12 cellular contexts compared by ENCODE assay signal in genomic region chr4:112282860-112283667, GRCh38. TPM values are rescaled to one million over a fixed set of nuclear protein-coding genes. Genes with fewer than 3 reads are reported as not detected.
A peak's percentile ranks its signal among the peaks of the same experiment; 100 is the strongest.
DNase-seq lines count a peak whose midpoint lies in the region; ATAC-seq, FAIRE-seq and TF ChIP-seq lines count a peak whose summit lies in the region.
"Had no signal": no experiment of that assay in that cellular context is flagged by ENCODE, and none has a peak within 500 bp of the region (broad histone marks: within the 10 kb centered on the region; RNA-seq: fewer than 3 reads in every experiment).

No MANE protein-coding gene starts in this region.

- H3K36me3 ChIP-seq in CD4-positive, alpha-beta memory T cell (ENCODE audit: insufficient read depth, low read length) = no peaks in the 10 kb centered on the region

- ATAC-seq in memory B cell (ENCODE audit: low read depth) (no peak), GM19328 (IDR thresholded peaks at IDR 0.05; ENCODE audit: unreplicated experiment) (no peak), GM18517 (IDR thresholded peaks at IDR 0.05; ENCODE audit: unreplicated experiment) (no peak)
- ATAC-seq: left colon had no signal

- peaks cover 53 to 96% (median 71%) of the 10 kb centered on the region in 4 donors for H3K4me1 Mint-ChIP-seq in CD4-positive, alpha-beta memory T cell
- peaks cover 57% of the 10 kb centered on the region for H3K4me1 Mint-ChIP-seq in activated T-helper 2 cell treated with anti-CD3 and anti-CD28 coated beads, Interferon-gamma antibody, Interleukin-2, Interleukin-4, amounts not matched to agents 10 μg/mL and 5 μg/mL and 100 μg/mL, durations not matched to agents 14 hours and 24 hours and 36 hours (ENCODE audit: low read depth)
- peaks cover 51% of the 10 kb centered on the region for H3K4me1 Mint-ChIP-seq in memory B cell

- H3K36me3 Mint-ChIP-seq in CD4-positive, alpha-beta memory T cell = peaks cover 13 to 36% of the 10 kb centered on the region in 2 donors
- peaks cover 26% of the 10 kb centered on the region for H3K36me3 Mint-ChIP-seq in activated T-helper 2 cell treated with anti-CD3 and anti-CD28 coated beads, Interferon-gamma antibody, Interleukin-2, Interleukin-4, amounts not matched to agents 10 μg/mL and 5 μg/mL and 100 μg/mL, durations not matched to agents 14 hours and 24 hours and 36 hours (ENCODE audit: low read depth)
- H3K36me3 Mint-ChIP-seq in memory B cell = peaks cover 13% of the 10 kb centered on the region

- POLR2A ChIA-PET in CD4-positive, alpha-beta memory T cell (lab: Charles Lee; ENCODE audit: partially characterized antibody) = interaction anchor here (0.9 to 6.1 kb wide), 4 partner anchors 8 to 50 kb away, joined by 3 to 125 read pairs (median 26); partner anchors contain the start of genes ALPK1 and AP1AR

- CTCF ChIA-PET in CD4-positive, alpha-beta memory T cell (lab: Charles Lee; ENCODE audit: partially characterized antibody) = interaction anchor here (0.8 to 4.9 kb wide), 5 partner anchors 16 to 68 kb away, joined by 3 to 20 read pairs (median 3); no protein-coding TSS in a partner anchor

- TF ChIP-seq CTCF in HFF-Myc (IDR thresholded peaks at IDR 0.05; ENCODE audit: low read depth, low read length, missing control alignments) = no peak

- H3K27ac Mint-ChIP-seq in CD4-positive, alpha-beta memory T cell = peak overlapping the region; percentile 23 to 99 (median 82)
- H3K27ac Mint-ChIP-seq in activated T-helper 2 cell treated with anti-CD3 and anti-CD28 coated beads, Interferon-gamma antibody, Interleukin-2, Interleukin-4, amounts not matched to agents 10 μg/mL and 5 μg/mL and 100 μg/mL, durations not matched to agents 14 hours and 24 hours and 36 hours = no peak overlapping the region
- H3K27ac Mint-ChIP-seq in memory B cell = peak overlapping the region; percentile 87

- intact Hi-C loops in CD4-positive, alpha-beta memory T cell (cut with micrococcal nuclease) = no loop called here
- intact Hi-C loops in activated T-helper 2 cell treated with anti-CD3 and anti-CD28 coated beads, Interferon-gamma antibody, Interleukin-2, Interleukin-4, amounts not matched to agents 10 μg/mL and 5 μg/mL and 100 μg/mL, durations not matched to agents 14 hours and 24 hours and 36 hours (cut with micrococcal nuclease) = no loop called here

- H3K4me3 ChIP-seq in CD4-positive, alpha-beta memory T cell (ENCODE audit: low read length in 2 of 2) = peak overlapping the region in 1 of 2 donors; percentile 8
- peak overlapping the region; percentile 65; the same call in 1 of the 2 replicates for H3K4me3 ChIP-seq in HFF-Myc (replicated peaks; ENCODE audit: low read depth, low read length)

- H3K4me3 Mint-ChIP-seq in CD4-positive, alpha-beta memory T cell = peak overlapping the region; percentile 60 to 96 (median 94)
- H3K4me3 Mint-ChIP-seq in activated T-helper 2 cell treated with anti-CD3 and anti-CD28 coated beads, Interferon-gamma antibody, Interleukin-2, Interleukin-4, amounts not matched to agents 10 μg/mL and 5 μg/mL and 100 μg/mL, durations not matched to agents 14 hours and 24 hours and 36 hours (ENCODE audit: low read depth) = peak overlapping the region; percentile 54
- peak overlapping the region; percentile 83 for H3K4me3 Mint-ChIP-seq in memory B cell
- H3K4me3 Mint-ChIP-seq: H9 had no signal

- H3K27me3 ChIP-seq in CD4-positive, alpha-beta memory T cell (ENCODE audit: insufficient read depth, low read length) = no peaks in the 10 kb centered on the region

- no peaks in the 10 kb centered on the region for H3K27me3 Mint-ChIP-seq in CD4-positive, alpha-beta memory T cell
- no peaks in the 10 kb centered on the region for H3K27me3 Mint-ChIP-seq in activated T-helper 2 cell treated with anti-CD3 and anti-CD28 coated beads, Interferon-gamma antibody, Interleukin-2, Interleukin-4, amounts not matched to agents 10 μg/mL and 5 μg/mL and 100 μg/mL, durations not matched to agents 14 hours and 24 hours and 36 hours (ENCODE audit: low read depth)
- H3K27me3 Mint-ChIP-seq in memory B cell = no peaks in the 10 kb centered on the region

- no peak for FAIRE-seq in frontal cortex (lab: Jason Lieb, UNC)

- peaks cover 83% of the 10 kb centered on the region for H3K4me1 ChIP-seq in CD4-positive, alpha-beta memory T cell (ENCODE audit: insufficient read depth, low read length)

- DNase-seq in CD4-positive, alpha-beta memory T cell = no peak
- DNase-seq in HFF-Myc (ENCODE audit: extremely low read depth, low read depth) (no peak), memory B cell (ENCODE audit: low spot score in 2 of 2) (no peak), frontal cortex (ENCODE audit: low spot score in 2 of 2) (no peak)
- DNase-seq in activated T-helper 2 cell treated with anti-CD3 and anti-CD28 coated beads, Interferon-gamma antibody, Interleukin-2, Interleukin-4, amounts not matched to agents 10 μg/mL and 5 μg/mL and 100 μg/mL, durations not matched to agents 14 hours and 24 hours and 36 hours (ENCODE audit: low spot score) = no peak
- DNase-seq in stimulated activated CD8-positive, alpha-beta memory T cell treated with anti-CD3 and anti-CD28 coated beads, Interleukin-4, amount 100 ng/mL, for 48 hours = no peak
- DNase-seq: amniotic stem cell; effector CD4-positive, alpha-beta T cell; H9; left colon had no signal

- H3K9me3 ChIP-seq in CD4-positive, alpha-beta memory T cell (ENCODE audit: control insufficient read depth in 1 of 2, low read length in 2 of 2) = no peaks in the 10 kb centered on the region

- H3K27ac ChIP-seq in CD4-positive, alpha-beta memory T cell (ENCODE audit: low read depth, low read length) = peak overlapping the region; percentile 16

- peaks cover 0 to 10% (median 0%) of the 10 kb centered on the region in 8 donors for H3K9me3 Mint-ChIP-seq in CD4-positive, alpha-beta memory T cell
- no peaks in the 10 kb centered on the region for H3K9me3 Mint-ChIP-seq in activated T-helper 2 cell treated with anti-CD3 and anti-CD28 coated beads, Interferon-gamma antibody, Interleukin-2, Interleukin-4, amounts not matched to agents 10 μg/mL and 5 μg/mL and 100 μg/mL, durations not matched to agents 14 hours and 24 hours and 36 hours
- peaks cover 2% of the 10 kb centered on the region for H3K9me3 Mint-ChIP-seq in memory B cell

RNA-seq across cellular contexts. Expression of gene TIFA, which starts 2.6 kb away (rescaled TPM):
- total RNA-seq in CD4-positive, alpha-beta memory T cell = 10 to 100 TPM; 30.1 to 30.7 TPM
- polyA plus RNA-seq in CD4-positive, alpha-beta memory T cell = 10 to 100 TPM; 49.7 to 54.2 TPM
- total RNA-seq in activated T-helper 2 cell treated with anti-CD3 and anti-CD28 coated beads, Interferon-gamma antibody, Interleukin-2, Interleukin-4, amounts not matched to agents 10 μg/mL and 5 μg/mL and 100 μg/mL, durations not matched to agents 14 hours and 24 hours and 36 hours = 10.1 and 10.4 TPM in 2 replicates
- 7.3 TPM for total RNA-seq in frontal cortex

RNA-seq across cellular contexts. Expression of gene ALPK1, which starts 14.1 kb away (rescaled TPM):
- 10 to 100 TPM; 16.3 to 18.6 TPM for total RNA-seq in CD4-positive, alpha-beta memory T cell
- polyA plus RNA-seq in CD4-positive, alpha-beta memory T cell = 1 to 10 TPM; 3.9 to 4.1 TPM
- total RNA-seq in activated T-helper 2 cell treated with anti-CD3 and anti-CD28 coated beads, Interferon-gamma antibody, Interleukin-2, Interleukin-4, amounts not matched to agents 10 μg/mL and 5 μg/mL and 100 μg/mL, durations not matched to agents 14 hours and 24 hours and 36 hours = 2.9 and 3.8 TPM in 2 replicates
- total RNA-seq in frontal cortex = 4.9 TPM

RNA-seq across cellular contexts. Expression of gene AP1AR, which starts 51.5 kb away (rescaled TPM):
- 10 to 100 TPM; 20.3 to 22.8 TPM for total RNA-seq in CD4-positive, alpha-beta memory T cell
- polyA plus RNA-seq in CD4-positive, alpha-beta memory T cell = 10 to 100 TPM; 22.9 to 25.3 TPM
- 19.3 and 21.7 TPM in 2 replicates for total RNA-seq in activated T-helper 2 cell treated with anti-CD3 and anti-CD28 coated beads, Interferon-gamma antibody, Interleukin-2, Interleukin-4, amounts not matched to agents 10 μg/mL and 5 μg/mL and 100 μg/mL, durations not matched to agents 14 hours and 24 hours and 36 hours
- 119 TPM for total RNA-seq in frontal cortex
